20 cellular contexts compared by ENCODE assay signal in the genomic region with DNA sequence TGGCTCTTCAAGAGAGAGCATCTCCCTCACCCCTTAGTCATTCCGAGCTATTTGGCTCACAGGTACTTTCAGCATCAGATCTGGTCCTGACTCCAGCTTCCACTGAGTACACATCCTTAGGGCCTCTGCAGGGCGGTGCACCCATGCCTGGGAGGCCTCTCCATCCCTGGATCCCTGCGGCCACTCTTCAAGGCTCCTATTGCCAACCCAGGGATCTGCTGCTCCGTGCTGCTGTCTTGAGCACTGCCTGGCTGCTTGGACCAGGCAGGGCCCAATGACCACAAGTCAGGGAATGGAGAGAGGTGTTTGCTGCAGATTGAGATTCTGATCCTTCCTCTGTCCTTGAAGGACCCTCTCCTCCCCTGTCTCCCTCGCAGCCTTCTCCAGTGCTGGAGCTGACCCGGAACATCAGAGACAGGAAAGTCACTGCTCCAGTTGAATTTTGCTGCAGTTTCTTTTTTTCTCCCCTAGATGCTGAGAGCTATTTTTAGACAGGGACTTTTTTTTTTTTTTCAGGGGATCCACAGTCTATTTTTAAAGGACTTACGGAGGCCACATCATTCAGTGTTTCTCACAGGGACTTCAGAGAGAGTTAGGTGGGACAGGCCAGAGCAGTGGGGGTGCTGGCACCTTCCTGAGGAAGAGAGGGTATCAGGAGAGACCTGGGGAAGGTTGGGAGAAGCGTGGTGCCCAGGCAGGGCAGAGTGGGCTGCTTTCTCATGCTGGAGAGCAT. TPM values are rescaled to one million over a fixed set of nuclear protein-coding genes. Genes with fewer than 3 reads are reported as not detected.
A peak's percentile ranks its signal among the peaks of the same experiment; 100 is the strongest.
DNase-seq lines count a peak whose midpoint lies in the region; ATAC-seq, FAIRE-seq and TF ChIP-seq lines count a peak whose summit lies in the region.
"Had no signal": no experiment of that assay in that cellular context is flagged by ENCODE, and none has a peak within 500 bp of the region (broad histone marks: within the 10 kb centered on the region; RNA-seq: fewer than 3 reads in every experiment).

No MANE protein-coding gene starts in this region.

- peak overlapping the region in 2 of 3 donors; percentile 7 to 28 for H3K9ac ChIP-seq in skeletal muscle tissue (ENCODE audit: low read depth in 1 of 3, low read length in 3 of 3)

- peak overlapping the region in 41 of 59 donors; percentile 4 to 78 (median 55) for H3K27ac ChIP-seq in dorsolateral prefrontal cortex
- no peak overlapping the region for H3K27ac ChIP-seq in skeletal muscle tissue (ENCODE audit: low read depth, low read length)

- H3K36me3 Mint-ChIP-seq in natural killer cell treated with Interleukin-12 subunit alpha and Interleukin-12 subunit beta and Interleukin-15 and Interleukin-18, amount 100 ng/mL, for 72 hours: no peaks in the 10 kb centered on the region
- H3K36me3 Mint-ChIP-seq: CD8-positive, alpha-beta T cell had no signal

- TF ChIP-seq POLR2A in GM12892 (IDR thresholded peaks at IDR 0.05; ENCODE audit: low read depth, low read length): no peak

- no peaks in the 10 kb centered on the region for H3K36me3 ChIP-seq in skeletal muscle tissue (ENCODE audit: control insufficient read depth in 3 of 3, insufficient read depth in 3 of 3, low read length in 3 of 3)

- DNase-seq in GM12892 (ENCODE audit: insufficient read length): no peak
- peak; percentile 18 for DNase-seq in NCI-H69 (lab: John Stamatoyannopoulos, UW)
- no peak for DNase-seq in dorsolateral prefrontal cortex
- DNase-seq in left colon: no peak
- no peak for DNase-seq in AML-193 (lab: John Stamatoyannopoulos, UW)
- DNase-seq in natural killer cell treated with Interleukin-12 subunit alpha and Interleukin-12 subunit beta and Interleukin-15 and Interleukin-18, amount 100 ng/mL, for 72 hours (ENCODE audit: low spot score): no peak
- DNase-seq: CD8-positive, alpha-beta T cell; DMS79 treated with DMSO at 0.1 percent for 48 hours; GF-D8; MV-4-11; NCI-H1417 treated with DMSO at 0.1 percent for 48 hours; NCI-H2029; NCI-H2171 treated with DMSO at 0.1 percent for 48 hours; NCI-H510A treated with DMSO at 0.1 percent for 48 hours had no signal

- intact Hi-C loops in dorsolateral prefrontal cortex (cut with DNase I) (loop anchor here in 1 of 2 donors (10.0 kb wide), 1 partner anchor 585 kb away; no protein-coding TSS in a partner anchor), left colon (cut with DNase I, micrococcal nuclease) (loop anchor here (5.0 to 10.0 kb wide), 3 partner anchors 143 to 223 kb away; no protein-coding TSS in a partner anchor)

- peaks cover 0 to 4% (median 0%) of the 10 kb centered on the region in 45 donors for H3K27me3 ChIP-seq in dorsolateral prefrontal cortex
- peaks cover 18 to 29% (median 21%) of the 10 kb centered on the region in 3 donors for H3K27me3 ChIP-seq in skeletal muscle tissue (ENCODE audit: control insufficient read depth in 3 of 3, insufficient read depth in 3 of 3, low read length in 3 of 3)

- TF ChIP-seq CTCF in dorsolateral prefrontal cortex (IDR thresholded peaks at IDR 0.05 in 54 of 56, conservative IDR thresholded peaks at IDR 0.05 in 2 of 56; ENCODE audit: low read depth in 1 of 56, partially characterized antibody in 56 of 56): peak in 1 of 56 donors; percentile 16

- no peak overlapping the region for H3K27ac Mint-ChIP-seq in natural killer cell treated with Interleukin-12 subunit alpha and Interleukin-12 subunit beta and Interleukin-15 and Interleukin-18, amount 100 ng/mL, for 72 hours
- H3K27ac Mint-ChIP-seq: CD8-positive, alpha-beta T cell; GM23338 had no signal

- H3K9me3 ChIP-seq in skeletal muscle tissue (ENCODE audit: control insufficient read depth in 3 of 3, low read length in 3 of 3): no peaks in the 10 kb centered on the region

- H3K27me3 Mint-ChIP-seq in natural killer cell treated with Interleukin-12 subunit alpha and Interleukin-12 subunit beta and Interleukin-15 and Interleukin-18, amount 100 ng/mL, for 72 hours: peaks cover 16 to 22% of the 10 kb centered on the region in 2 donors

- H3K4me3 Mint-ChIP-seq in natural killer cell treated with Interleukin-12 subunit alpha and Interleukin-12 subunit beta and Interleukin-15 and Interleukin-18, amount 100 ng/mL, for 72 hours: no peak overlapping the region
- H3K4me3 Mint-ChIP-seq: CD8-positive, alpha-beta T cell; GM23338 had no signal

- H3K4me3 ChIP-seq in dorsolateral prefrontal cortex (no peak overlapping the region), skeletal muscle tissue (ENCODE audit: low read length in 3 of 3) (no peak overlapping the region)
- H3K4me3 ChIP-seq: GM23338 had no signal

- ATAC-seq in left colon: no peak
- no peak for ATAC-seq in natural killer cell treated with Interleukin-12 subunit alpha and Interleukin-12 subunit beta and Interleukin-15 and Interleukin-18, amount 100 ng/mL, for 72 hours
- ATAC-seq: CD8-positive, alpha-beta T cell; GM23338 had no signal

- peaks cover 11 to 14% (median 11%) of the 10 kb centered on the region in 3 donors for H3K4me1 ChIP-seq in skeletal muscle tissue (ENCODE audit: control insufficient read depth in 3 of 3, insufficient read depth in 3 of 3, low read length in 3 of 3)

- FAIRE-seq in GM12892 (lab: Jason Lieb, UNC): peak; percentile 81
- FAIRE-seq: D721Med, HTR-8/SVneo had no signal

- peaks cover 14 to 16% of the 10 kb centered on the region in 2 donors for H3K4me1 Mint-ChIP-seq in natural killer cell treated with Interleukin-12 subunit alpha and Interleukin-12 subunit beta and Interleukin-15 and Interleukin-18, amount 100 ng/mL, for 72 hours (ENCODE audit: low read depth in 2 of 2)

- no peaks in the 10 kb centered on the region for H3K9me3 Mint-ChIP-seq in natural killer cell treated with Interleukin-12 subunit alpha and Interleukin-12 subunit beta and Interleukin-15 and Interleukin-18, amount 100 ng/mL, for 72 hours
- H3K9me3 Mint-ChIP-seq: CD8-positive, alpha-beta T cell; GM23338 had no signal

RNA-seq across cellular contexts. Expression of a gene that starts 50.1 kb away (rescaled TPM):
- polyA plus RNA-seq in GM12892 (2012; ENCODE audit: missing spikeins): 0.53 TPM
- total RNA-seq in dorsolateral prefrontal cortex: 100 to 1,000 TPM in 2 of 120 experiments, 10 to 100 TPM in 118; 14.6 to 114 (median 57.5) TPM
- 1.6 TPM for total RNA-seq in skeletal muscle tissue
- total RNA-seq in left colon: under 1 TPM in 1 of 2 donors, not detected in 1; 0.25 TPM
- not detected for total RNA-seq in natural killer cell treated with Interleukin-12 subunit alpha and Interleukin-12 subunit beta and Interleukin-15 and Interleukin-18, amount 100 ng/mL, for 72 hours
- total RNA-seq: CD8-positive, alpha-beta T cell had no signal
- polyA plus RNA-seq: AG04450, BJ had no signal
